Comparison of ENCODE assay signal across 8 cellular contexts in genomic region chr4:73450398-73451004, GRCh38. TPM values are rescaled to one million over a fixed set of nuclear protein-coding genes. Genes with fewer than 3 reads are reported as not detected.
DNase-seq lines count a peak whose midpoint lies in the region; ATAC-seq, FAIRE-seq and TF ChIP-seq lines count a peak whose summit lies in the region.

No MANE protein-coding gene starts in this region.

- TF ChIP-seq POLR2A in H54 (IDR thresholded peaks at IDR 0.05; ENCODE audit: low read depth, low read length) (no peak), GM12891 (IDR thresholded peaks at IDR 0.05; ENCODE audit: low read depth, low read length) (no peak)

- peak; percentile 26 for ATAC-seq in esophagus mucosa
- ATAC-seq in GM21390 (IDR thresholded peaks at IDR 0.05; ENCODE audit: unreplicated experiment), result no peak

- peak; percentile 87 for FAIRE-seq in H54 (lab: Jason Lieb, UNC)
- FAIRE-seq in GM12891 (lab: Jason Lieb, UNC), result no peak

- intact Hi-C loops in posterior vena cava (cut with DNase I), result no loop called here

- DNase-seq in H54 (ENCODE audit: insufficient read length, low spot score) (no peak), NCI-H510A treated with DMSO at 0.1 percent for 48 hours (lab: John Stamatoyannopoulos, UW) (peak; percentile 92), posterior vena cava (ENCODE audit: low spot score) (peak; percentile 76), GM12891 (ENCODE audit: insufficient read length, low spot score) (no peak), hypothalamus (lab: John Stamatoyannopoulos, UW) (no peak)
- DNase-seq in stimulated activated CD4-positive, alpha-beta T cell treated with anti-CD3 and anti-CD28 coated beads, Interleukin-4, amount 100 ng/mL, for 1 hour, result no peak

TF ChIP-seq in GM12891, 5 proteins besides CTCF, POLR2A, EP300 and RAD21:
- TF ChIP-seq POU2F2 (IDR thresholded peaks at IDR 0.05; ENCODE audit: low read depth, low read length) (no peak), PAX5 (IDR thresholded peaks at IDR 0.05; ENCODE audit: insufficient read depth, low read length, severe bottlenecking) (no peak), TAF1 (IDR thresholded peaks at IDR 0.05; ENCODE audit: low read depth, low read length) (no peak), POLR2AphosphoS5 (IDR thresholded peaks at IDR 0.05; ENCODE audit: low read depth, low read length) (no peak), SPI1 (IDR thresholded peaks at IDR 0.05; ENCODE audit: low read depth, low read length) (no peak)

RNA-seq across cellular contexts. Expression of gene AFP, which starts 14.5 kb away (rescaled TPM):
- total RNA-seq in esophagus mucosa (not detected), posterior vena cava (not detected)
- not detected for polyA plus RNA-seq in GM12891 (2012; ENCODE audit: low read depth, missing spikeins)

RNA-seq across cellular contexts. Expression of gene AFM, which starts 31.0 kb away (rescaled TPM):
- not detected for total RNA-seq in esophagus mucosa
- not detected for total RNA-seq in posterior vena cava
- polyA plus RNA-seq in GM12891 (2012; ENCODE audit: low read depth, missing spikeins), result not detected

RNA-seq across cellular contexts. Expression of gene ALB, which starts 46.4 kb away (rescaled TPM):
- total RNA-seq in esophagus mucosa (7.6 TPM), posterior vena cava (1 to 10 TPM in 1 of 2 donors, under 1 TPM in 1; 0.43 to 7.2 TPM)
- polyA plus RNA-seq in GM12891 (2012; ENCODE audit: low read depth, missing spikeins), result 0.12 TPM

Comparison
In these comparisons a context has a peak if more than half of its experiments do, and no peak if none do; other contexts are left out.
1. DNase-seq: peak in NCI-H510A treated with DMSO at 0.1 percent for 48 hours (single experiment) and posterior vena cava (single experiment); none in H54 (single experiment), stimulated activated CD4-positive, alpha-beta T cell treated with anti-CD3 and anti-CD28 coated beads, Interleukin-4, amount 100 ng/mL, for 1 hour (single experiment), GM12891 (single experiment) and hypothalamus (0 of 51).